ENCODE assay signal across 1 cellular context in genomic region chr10:17616403-17617030, GRCh38.
TF ChIP-seq lines count a peak whose summit lies in the region.

No MANE protein-coding gene starts in this region.

TF ChIP-seq in K562, 482 proteins besides CTCF, POLR2A, EP300 and RAD21 (continued from another document):
- TF ChIP-seq CUX1 (CRISPR knock-in tag; IDR thresholded peaks at IDR 0.05) (no peak), FOXA1 (IDR thresholded peaks at IDR 0.05; ENCODE audit: borderline replicate concordance) (no peak), SMARCA5 (IDR thresholded peaks at IDR 0.05) (no peak), HEY1 (CRISPR knock-in tag; IDR thresholded peaks at IDR 0.05; ENCODE audit: borderline replicate concordance) (no peak), ZNF717 (CRISPR knock-in tag; IDR thresholded peaks at IDR 0.05) (no peak), ZBTB1 (CRISPR knock-in tag; IDR thresholded peaks at IDR 0.05; ENCODE audit: borderline replicate concordance, low read depth) (no peak), DDX20 (tag; IDR thresholded peaks at IDR 0.05; ENCODE audit: low read depth) (no peak), SFPQ (IDR thresholded peaks at IDR 0.05; ENCODE audit: low read depth, low read length) (no peak), MECOM (CRISPR knock-in tag; IDR thresholded peaks at IDR 0.05) (no peak), RBBP5 (IDR thresholded peaks at IDR 0.05; ENCODE audit: borderline replicate concordance, insufficient read depth, low read length, poor library complexity, severe bottlenecking) (no peak), POLR2AphosphoS5 (IDR thresholded peaks at IDR 0.05; ENCODE audit: control insufficient read depth, insufficient read depth, low read depth, low read length) (no peak), ZNF76 (CRISPR knock-in tag; IDR thresholded peaks at IDR 0.05; ENCODE audit: borderline replicate concordance) (no peak), ARHGAP35 (IDR thresholded peaks at IDR 0.05; ENCODE audit: partially characterized antibody) (no peak), POLR3G (IDR thresholded peaks at IDR 0.05; ENCODE audit: extremely low read depth, insufficient read length, insufficient replicate concordance) (no peak), FOS (IDR thresholded peaks at IDR 0.05; ENCODE audit: extremely low read depth, insufficient read length) (no peak), SNIP1 (IDR thresholded peaks at IDR 0.05; ENCODE audit: low read depth) (no peak), PHB2 (IDR thresholded peaks at IDR 0.05; ENCODE audit: low read depth) (no peak), CHAMP1 (IDR thresholded peaks at IDR 0.05) (0 out of 2 replicates have a peak, but pooled peaks have one; percentile 24), HDAC6 (IDR thresholded peaks at IDR 0.05; ENCODE audit: low read depth, low read length) (no peak), ZBTB12 (CRISPR knock-in tag; IDR thresholded peaks at IDR 0.05) (no peak), RFX7 (CRISPR knock-in tag; IDR thresholded peaks at IDR 0.05) (no peak), NONO (IDR thresholded peaks at IDR 0.05; ENCODE audit: low read depth in 2 of 2, low read length in 1 of 2) (no peak), DNMT1 (IDR thresholded peaks at IDR 0.05) (no peak), NCOR1 (IDR thresholded peaks at IDR 0.05) (no peak; the same call in 1 of the 2 replicates), RAD51 (IDR thresholded peaks at IDR 0.05; ENCODE audit: borderline replicate concordance, low read depth) (no peak), PHF21A (IDR thresholded peaks at IDR 0.05; ENCODE audit: borderline replicate concordance, low read depth) (peak; percentile 94; the same call in 1 of the 2 replicates), KLF13 (tag; IDR thresholded peaks at IDR 0.05; ENCODE audit: borderline replicate concordance, low read depth) (no peak), KDM4B (IDR thresholded peaks at IDR 0.05; ENCODE audit: borderline replicate concordance in 2 of 2, low read depth in 1 of 2) (no peak), NFATC3 (IDR thresholded peaks at IDR 0.05) (no peak), HMG20B (CRISPR knock-in tag; IDR thresholded peaks at IDR 0.05) (no peak), DIDO1 (tag; IDR thresholded peaks at IDR 0.05; ENCODE audit: low read depth) (no peak), SRSF7 (optimal IDR thresholded peaks at IDR 0.05; ENCODE audit: low read depth, low read length) (no peak), HDAC1 (IDR thresholded peaks at IDR 0.05) (peak in 1 of 2 experiments; percentile 90; a peak in 2 of 4 replicates)
- TF ChIP-seq, protein P1, sequence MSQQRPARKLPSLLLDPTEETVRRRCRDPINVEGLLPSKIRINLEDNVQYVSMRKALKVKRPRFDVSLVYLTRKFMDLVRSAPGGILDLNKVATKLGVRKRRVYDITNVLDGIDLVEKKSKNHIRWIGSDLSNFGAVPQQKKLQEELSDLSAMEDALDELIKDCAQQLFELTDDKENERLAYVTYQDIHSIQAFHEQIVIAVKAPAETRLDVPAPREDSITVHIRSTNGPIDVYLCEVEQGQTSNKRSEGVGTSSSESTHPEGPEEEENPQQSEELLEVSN (IDR thresholded peaks at IDR 0.05; ENCODE audit: borderline replicate concordance in 1 of 2, extremely low read depth in 1 of 2, insufficient read depth in 1 of 2, insufficient read length in 1 of 2, low read depth in 1 of 2, low read length in 1 of 2, poor library complexity in 1 of 2, severe bottlenecking in 1 of 2) = no peak
- TF ChIP-seq, protein P2, sequence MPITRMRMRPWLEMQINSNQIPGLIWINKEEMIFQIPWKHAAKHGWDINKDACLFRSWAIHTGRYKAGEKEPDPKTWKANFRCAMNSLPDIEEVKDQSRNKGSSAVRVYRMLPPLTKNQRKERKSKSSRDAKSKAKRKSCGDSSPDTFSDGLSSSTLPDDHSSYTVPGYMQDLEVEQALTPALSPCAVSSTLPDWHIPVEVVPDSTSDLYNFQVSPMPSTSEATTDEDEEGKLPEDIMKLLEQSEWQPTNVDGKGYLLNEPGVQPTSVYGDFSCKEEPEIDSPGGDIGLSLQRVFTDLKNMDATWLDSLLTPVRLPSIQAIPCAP (CRISPR knock-in tag; IDR thresholded peaks at IDR 0.05; ENCODE audit: borderline replicate concordance) = no peak
